24 cellular contexts compared by ENCODE assay signal in the genomic region with DNA sequence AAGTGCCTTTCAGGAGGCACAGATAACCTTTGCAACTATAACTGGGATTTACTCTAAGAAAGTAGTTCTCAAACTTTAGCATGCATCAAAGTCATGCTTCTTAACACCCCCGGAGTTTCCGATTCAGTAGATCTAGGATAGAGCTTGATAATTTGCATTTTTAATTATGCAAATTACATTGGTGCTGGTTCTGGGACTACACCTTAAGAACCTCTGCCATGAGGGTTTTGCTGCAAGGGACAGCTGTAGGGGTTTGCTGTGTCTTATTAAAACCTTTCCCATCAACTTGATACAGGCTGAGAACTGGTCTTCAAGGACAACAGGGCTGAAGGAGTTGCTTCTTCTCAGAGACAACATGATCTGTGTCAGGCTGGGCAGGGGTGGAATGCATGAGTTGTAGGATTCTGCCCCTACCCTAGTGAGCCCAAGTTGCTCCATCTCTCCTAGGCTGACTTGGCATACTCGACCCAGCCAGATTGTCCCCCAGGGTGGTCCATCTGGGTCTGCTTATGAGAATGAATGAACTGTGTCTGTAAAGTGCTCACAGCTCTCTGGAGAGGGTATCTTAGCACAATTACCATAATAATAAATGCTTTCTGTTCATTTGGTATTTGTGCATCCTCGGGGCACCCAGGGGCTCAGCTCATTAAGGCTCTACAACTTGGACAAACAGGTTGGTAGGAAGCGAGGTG.
DNase-seq lines count a peak whose midpoint lies in the region; ATAC-seq, FAIRE-seq and TF ChIP-seq lines count a peak whose summit lies in the region.
"Had no signal": no experiment of that assay in that cellular context is flagged by ENCODE, and none has a peak within 500 bp of the region (broad histone marks: within the 10 kb centered on the region; RNA-seq: fewer than 3 reads in every experiment).

No MANE protein-coding gene starts in this region.

- no peak for TF ChIP-seq POLR2A in spleen (IDR thresholded peaks at IDR 0.05)

- peak; percentile 18 for DNase-seq in NCI-H1694 treated with DMSO at 0.1 percent for 48 hours (lab: John Stamatoyannopoulos, UW)
- DNase-seq in NCI-H1694 (lab: John Stamatoyannopoulos, UW) = no peak
- DNase-seq in NCI-H69 (lab: John Stamatoyannopoulos, UW) = peak; percentile 56
- DNase-seq in spleen = peak; percentile 13
- no peak for DNase-seq in activated naive CD4-positive, alpha-beta T cell treated with anti-CD3 and anti-CD28 coated beads, Interleukin-2, amount 10 ng/mL, durations not matched to agents 7 days and 5 days
- no peak for DNase-seq in right cardiac atrium
- DNase-seq in GM19239 (ENCODE audit: insufficient read length, low spot score) = no peak
- DNase-seq: AML-193; Caco-2; CD4-positive, alpha-beta T cell; DMS79 treated with DMSO at 0.1 percent for 48 hours; HFFc6; IMR-90 had no signal

- no peak for TF ChIP-seq CTCF in spleen (IDR thresholded peaks at IDR 0.05 in 8 of 11, conservative IDR thresholded peaks at IDR 0.05 in 3 of 11)

- no peak overlapping the region for H3K27ac Mint-ChIP-seq in activated naive CD4-positive, alpha-beta T cell treated with anti-CD3 and anti-CD28 coated beads, Interleukin-2, amount 10 ng/mL, durations not matched to agents 7 days and 5 days
- H3K27ac Mint-ChIP-seq: CD4-positive, alpha-beta T cell; GM23338; HFFc6 had no signal

- intact Hi-C loops in spleen (cut with DNase I; ENCODE audit: low total_unique reads) = no loop called here
- intact Hi-C loops in right cardiac atrium (cut with DNase I) = no loop called here

- H3K4me3 Mint-ChIP-seq in activated naive CD4-positive, alpha-beta T cell treated with anti-CD3 and anti-CD28 coated beads, Interleukin-2, amount 10 ng/mL, durations not matched to agents 7 days and 5 days = no peak overlapping the region
- H3K4me3 Mint-ChIP-seq: CD4-positive, alpha-beta T cell; GM23338; HFFc6 had no signal

- H3K36me3 ChIP-seq in spleen = no peaks in the 10 kb centered on the region

- H3K4me1 Mint-ChIP-seq in activated naive CD4-positive, alpha-beta T cell treated with anti-CD3 and anti-CD28 coated beads, Interleukin-2, amount 10 ng/mL, durations not matched to agents 7 days and 5 days = no peaks in the 10 kb centered on the region

- no peaks in the 10 kb centered on the region for H3K9me3 ChIP-seq in spleen
- no peaks in the 10 kb centered on the region for H3K9me3 ChIP-seq in right cardiac atrium (ENCODE audit: control insufficient read depth, low read length)
- H3K9me3 ChIP-seq: A549, Caco-2 had no signal

- 77 to 83% (median 80%) methylated on average over 5 of the region's 5 CpGs for WGBS in spleen, 5 donors
- 82% methylated on average over 5 of the region's 5 CpGs for WGBS in right cardiac atrium

- no peaks in the 10 kb centered on the region for H3K36me3 Mint-ChIP-seq in activated naive CD4-positive, alpha-beta T cell treated with anti-CD3 and anti-CD28 coated beads, Interleukin-2, amount 10 ng/mL, durations not matched to agents 7 days and 5 days

- H3K27ac ChIP-seq in spleen = no peak overlapping the region
- no peak overlapping the region for H3K27ac ChIP-seq in right cardiac atrium (ENCODE audit: low read length)
- H3K27ac ChIP-seq: 22Rv1, A549, C4-2B had no signal

- no peak for FAIRE-seq in GM19239 (lab: Jason Lieb, UNC)
- FAIRE-seq: A549, D721Med, GM12892, GM18507, H54, HTR-8/SVneo, K562 had no signal

- H3K4me3 ChIP-seq in spleen (no peak overlapping the region), right cardiac atrium (ENCODE audit: low read length) (no peak overlapping the region)
- H3K4me3 ChIP-seq: A549, GM23338, K562 had no signal

- CTCF ChIA-PET in activated naive CD4-positive, alpha-beta T cell treated with anti-CD3 and anti-CD28 coated beads, Interleukin-2, amount 10 ng/mL, durations not matched to agents 7 days and 5 days (lab: Charles Lee) = interaction anchor here (0.9 kb wide), 1 partner anchor 15 kb away, joined by 3 read pairs; no protein-coding TSS in a partner anchor

- no peaks in the 10 kb centered on the region for H3K9me3 Mint-ChIP-seq in activated naive CD4-positive, alpha-beta T cell treated with anti-CD3 and anti-CD28 coated beads, Interleukin-2, amount 10 ng/mL, durations not matched to agents 7 days and 5 days
- H3K9me3 Mint-ChIP-seq: CD4-positive, alpha-beta T cell; GM23338; HFFc6 had no signal

- H3K27me3 Mint-ChIP-seq in activated naive CD4-positive, alpha-beta T cell treated with anti-CD3 and anti-CD28 coated beads, Interleukin-2, amount 10 ng/mL, durations not matched to agents 7 days and 5 days = peaks cover 30% of the 10 kb centered on the region

- peaks cover 0 to 12% (median 0%) of the 10 kb centered on the region in 7 donors for H3K27me3 ChIP-seq in spleen (replicated peaks in 1 of 7)
- H3K27me3 ChIP-seq in right cardiac atrium (ENCODE audit: control insufficient read depth, insufficient read depth) = no peaks in the 10 kb centered on the region

- H3K4me1 ChIP-seq in spleen = no peaks in the 10 kb centered on the region
- H3K4me1 ChIP-seq in right cardiac atrium (ENCODE audit: control insufficient read depth, insufficient read depth, low read length) = no peaks in the 10 kb centered on the region
- H3K4me1 ChIP-seq: A549, Caco-2 had no signal

- no peak for ATAC-seq in right cardiac atrium
- ATAC-seq: A549, GM23338, HCT116, K562 had no signal

Comparison
In these comparisons a context has a peak if more than half of its experiments do, and no peak if none do; other contexts are left out.
1. DNase-seq: peak in NCI-H1694 treated with DMSO at 0.1 percent for 48 hours (single experiment), NCI-H69 (single experiment) and spleen (single experiment); none in NCI-H1694 (single experiment), activated naive CD4-positive, alpha-beta T cell treated with anti-CD3 and anti-CD28 coated beads, Interleukin-2, amount 10 ng/mL, durations not matched to agents 7 days and 5 days (single experiment), right cardiac atrium (0 of 3) and GM19239 (single experiment).